Comparison of ENCODE assay signal across 9 cellular contexts in genomic region chr1:59903136-59903754, GRCh38. TPM values are rescaled to one million over a fixed set of nuclear protein-coding genes. Genes with fewer than 3 reads are reported as not detected.
A peak's percentile ranks its signal among the peaks of the same experiment; 100 is the strongest.
DNase-seq lines count a peak whose midpoint lies in the region; ATAC-seq and TF ChIP-seq lines count a peak whose summit lies in the region.
"Had no signal": no experiment of that assay in that cellular context is flagged by ENCODE, and none has a peak within 500 bp of the region (broad histone marks: within the 10 kb centered on the region; RNA-seq: fewer than 3 reads in every experiment).

No MANE protein-coding gene starts in this region.

- 44 to 54% (median 45%) methylated on average over 9 of the region's 9 CpGs for WGBS in ovary, 3 donors

- peak; percentile 9 for DNase-seq in DMS153 (lab: John Stamatoyannopoulos, UW)
- DNase-seq in SKM-1 (lab: John Stamatoyannopoulos, UW; ENCODE audit: unreplicated experiment), result peak; percentile 11
- DNase-seq in foreskin melanocyte, result peak; percentile 31
- no peak for DNase-seq in ovary
- no peak for DNase-seq in HuH-7.5 (ENCODE audit: low spot score)

- no peaks in the 10 kb centered on the region for H3K36me3 ChIP-seq in ovary
- H3K36me3 ChIP-seq: neutrophil had no signal

- H3K4me3 Mint-ChIP-seq in stimulated activated memory B cell treated with anti-CD40 and anti-IgM and Interleukin-4, amounts not matched to agents 10 μg/mL and 1 μg/mL and 100 μg/mL, for 72 hours, result no peak overlapping the region

- no peaks in the 10 kb centered on the region for H3K27me3 ChIP-seq in ovary
- H3K27me3 ChIP-seq: neutrophil had no signal

- H3K27me3 Mint-ChIP-seq in stimulated activated memory B cell treated with anti-CD40 and anti-IgM and Interleukin-4, amounts not matched to agents 10 μg/mL and 1 μg/mL and 100 μg/mL, for 72 hours, result no peaks in the 10 kb centered on the region

- H3K4me3 ChIP-seq in ovary, result no peak overlapping the region

- TF ChIP-seq POLR2A in ovary (IDR thresholded peaks at IDR 0.05), result no peak

- peak; percentile 86 for ATAC-seq in GM18907 (IDR thresholded peaks at IDR 0.05; ENCODE audit: unreplicated experiment)
- ATAC-seq in HG03571 (IDR thresholded peaks at IDR 0.05; ENCODE audit: unreplicated experiment), result peak; percentile 68
- peak; percentile 45 for ATAC-seq in stimulated activated memory B cell treated with anti-CD40 and anti-IgM and Interleukin-4, amounts not matched to agents 10 μg/mL and 1 μg/mL and 100 μg/mL, for 72 hours

- TF ChIP-seq EP300 in ovary (IDR thresholded peaks at IDR 0.05), result no peak

- no peak overlapping the region for H3K27ac ChIP-seq in ovary
- H3K27ac ChIP-seq: neutrophil had no signal

- no peaks in the 10 kb centered on the region for H3K9me3 ChIP-seq in ovary
- H3K9me3 ChIP-seq: neutrophil had no signal

- no peaks in the 10 kb centered on the region for H3K9me3 Mint-ChIP-seq in stimulated activated memory B cell treated with anti-CD40 and anti-IgM and Interleukin-4, amounts not matched to agents 10 μg/mL and 1 μg/mL and 100 μg/mL, for 72 hours

- intact Hi-C loops in ovary (cut with DNase I), result no loop called here

- H3K4me1 ChIP-seq in ovary (ENCODE audit: insufficient read depth), result no peaks in the 10 kb centered on the region

- no peak overlapping the region for H3K27ac Mint-ChIP-seq in stimulated activated memory B cell treated with anti-CD40 and anti-IgM and Interleukin-4, amounts not matched to agents 10 μg/mL and 1 μg/mL and 100 μg/mL, for 72 hours

- H3K4me1 Mint-ChIP-seq in stimulated activated memory B cell treated with anti-CD40 and anti-IgM and Interleukin-4, amounts not matched to agents 10 μg/mL and 1 μg/mL and 100 μg/mL, for 72 hours, result no peaks in the 10 kb centered on the region

- H3K36me3 Mint-ChIP-seq in stimulated activated memory B cell treated with anti-CD40 and anti-IgM and Interleukin-4, amounts not matched to agents 10 μg/mL and 1 μg/mL and 100 μg/mL, for 72 hours, result peaks cover 5% of the 10 kb centered on the region

- TF ChIP-seq CTCF in ovary (IDR thresholded peaks at IDR 0.05), result no peak

RNA-seq across cellular contexts. Expression of gene CYP2J2, which starts 23.3 kb away (rescaled TPM):
- total RNA-seq in ovary, result 1 to 10 TPM in 2 of 7 donors, under 1 TPM in 2, not detected in 3; 0.25 to 1.4 (median 0.70) TPM
- under 1 TPM; 0.12 to 0.18 TPM for polyA plus RNA-seq in ovary

Comparison
In these comparisons a context has a peak if more than half of its experiments do, and no peak if none do; other contexts are left out.
1. DNase-seq: peak in DMS153 (single experiment), SKM-1 (single experiment) and foreskin melanocyte (single experiment); none in ovary (0 of 5) and HuH-7.5 (single experiment).
2. Peak in every context shown above with its lines, with median percentiles within 50 percentile points of each other: ATAC-seq.